Comparison of ENCODE assay signal across 8 cellular contexts in the genomic region with DNA sequence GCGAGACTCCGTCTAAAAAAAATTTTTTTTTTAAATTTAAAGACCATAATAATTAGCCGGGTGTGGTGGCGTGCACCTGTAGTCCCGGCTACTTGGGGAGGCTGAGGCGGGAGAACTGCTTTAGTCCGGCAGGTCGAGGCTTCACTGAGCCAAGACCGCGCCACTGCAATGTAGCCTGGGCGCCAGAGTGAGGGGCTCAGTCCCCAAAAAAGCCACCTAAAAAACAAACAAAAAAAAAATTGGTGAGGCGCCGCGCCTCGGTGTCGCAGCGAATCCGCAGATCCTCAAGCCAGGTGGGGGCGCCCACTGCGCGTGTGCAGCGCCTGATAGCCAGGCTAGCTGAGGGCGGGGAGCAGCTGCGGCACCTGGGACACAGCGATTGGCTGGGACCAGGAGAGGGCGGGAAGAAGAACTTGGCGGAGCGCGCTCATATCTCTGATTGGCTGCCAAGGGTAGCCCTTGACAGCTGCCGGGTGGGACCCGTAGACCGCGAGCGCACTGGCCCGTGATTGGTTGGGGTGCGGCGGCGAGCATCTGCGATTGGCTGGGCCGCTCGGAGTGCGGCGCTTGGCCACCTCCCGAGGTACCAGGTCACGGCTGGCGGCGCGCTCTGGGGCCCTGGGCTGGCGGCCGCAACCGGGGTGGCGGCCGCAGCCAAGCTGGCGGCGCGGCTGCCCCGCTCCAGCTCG. TPM values are rescaled to one million over a fixed set of nuclear protein-coding genes. Genes with fewer than 3 reads are reported as not detected.
DNase-seq lines count a peak whose midpoint lies in the region; ATAC-seq and TF ChIP-seq lines count a peak whose summit lies in the region.

No MANE protein-coding gene starts in this region.

- H3K36me3 ChIP-seq in osteoblast (ENCODE audit: insufficient read depth, low read length) (no peaks in the 10 kb centered on the region), thymus (ENCODE audit: control insufficient read depth, insufficient read depth) (no peaks in the 10 kb centered on the region)

- no peak overlapping the region for H3K4me2 ChIP-seq in osteoblast (ENCODE audit: insufficient read depth, low read length)

- H3K4me1 ChIP-seq in osteoblast (ENCODE audit: insufficient read depth, low read length) = no peaks in the 10 kb centered on the region
- peaks cover 23% of the 10 kb centered on the region for H3K4me1 ChIP-seq in thymus (ENCODE audit: control insufficient read depth, insufficient read depth, low read length)

- no peak overlapping the region for H3K27ac ChIP-seq in osteoblast (ENCODE audit: low read depth, low read length)
- H3K27ac ChIP-seq in thymus (ENCODE audit: low read depth) = no peak overlapping the region

- H2AFZ ChIP-seq in osteoblast (ENCODE audit: low read length) = no peak overlapping the region

- POLR2A ChIA-PET in GM10248 (lab: Yijun Ruan, JAX) = interaction anchor here (0.6 kb wide), 1 partner anchor 25 kb away, joined by 4 read pairs; no protein-coding TSS in a partner anchor

- peak; percentile 93 for ATAC-seq in HG02571 (IDR thresholded peaks at IDR 0.05; ENCODE audit: unreplicated experiment)

- no peaks in the 10 kb centered on the region for H3K79me2 ChIP-seq in osteoblast (ENCODE audit: insufficient read depth, low read length)

- no peaks in the 10 kb centered on the region for H4K20me1 ChIP-seq in osteoblast (ENCODE audit: insufficient read depth, low read length)

- H3K9me3 ChIP-seq in osteoblast (ENCODE audit: low read depth, low read length) (no peaks in the 10 kb centered on the region), thymus (ENCODE audit: control insufficient read depth) (no peaks in the 10 kb centered on the region)

- CTCF ChIA-PET in GM10248 (lab: Yijun Ruan, JAX) = interaction anchor here (0.6 to 11.8 kb wide), 6 partner anchors 9 to 126 kb away, joined by 3 to 231 read pairs (median 4); a partner anchor contains a TSS

- WGBS in thymus = 9% methylated on average over 58 of the region's 58 CpGs

- H3K27me3 ChIP-seq in osteoblast (ENCODE audit: insufficient read depth, low read length) = peaks cover 46% of the 10 kb centered on the region
- peaks cover 10% of the 10 kb centered on the region for H3K27me3 ChIP-seq in thymus (ENCODE audit: control insufficient read depth, insufficient read depth)

- DNase-seq in GM10248 (ENCODE audit: extremely low spot score) = peak; percentile 99
- DNase-seq in MV-4-11 (lab: John Stamatoyannopoulos, UW) = peak; percentile 99
- peak; percentile 80 for DNase-seq in SIG-M5 (lab: John Stamatoyannopoulos, UW)
- peak; percentile 96 for DNase-seq in activated effector memory CD4-positive, alpha-beta T cell treated with Interleukin-2 at 50 U/mL for 16 hours
- peak; percentile 98 to 99 for DNase-seq in foreskin fibroblast
- DNase-seq in osteoblast (ENCODE audit: insufficient read length, low spot score, missing footprints) = peak; percentile 100

- no peak overlapping the region for H3K4me3 ChIP-seq in foreskin fibroblast (ENCODE audit: low read depth in 1 of 2, low read length in 2 of 2)
- no peak overlapping the region for H3K4me3 ChIP-seq in osteoblast (ENCODE audit: insufficient read depth, low read length)
- H3K4me3 ChIP-seq in thymus (ENCODE audit: low read length) = peak overlapping the region; percentile 61

- TF ChIP-seq CTCF in GM10248 (IDR thresholded peaks at IDR 0.05; ENCODE audit: control extremely low read depth, extremely low read depth, low read depth, missing control alignments) = peak; percentile 73
- peak; percentile 45 for TF ChIP-seq CTCF in foreskin fibroblast (IDR thresholded peaks at IDR 0.05; ENCODE audit: low read depth, low read length)
- TF ChIP-seq CTCF in osteoblast (IDR thresholded peaks at IDR 0.05; ENCODE audit: extremely low read depth, low read depth, low read length) = no peak

RNA-seq across cellular contexts. Expression of a gene that starts 9.0 kb away (rescaled TPM):
- not detected in 2 replicates for total RNA-seq in osteoblast
- polyA plus RNA-seq in thymus = 0.98 TPM

RNA-seq across cellular contexts. Expression of a gene that starts 14.3 kb away (rescaled TPM):
- under 0.01 TPM in 1 of 2 replicates, not detected in the other for total RNA-seq in osteoblast
- polyA plus RNA-seq in thymus = 0.48 TPM

RNA-seq across cellular contexts. Expression of a gene that starts 16.4 kb away (rescaled TPM):
- total RNA-seq in osteoblast = 143 and 159 TPM in 2 replicates
- 46.9 TPM for polyA plus RNA-seq in thymus

RNA-seq across cellular contexts. Expression of a gene that starts 20.0 kb away (rescaled TPM):
- total RNA-seq in osteoblast = 20.3 and 21.2 TPM in 2 replicates
- 56.0 TPM for polyA plus RNA-seq in thymus

RNA-seq across cellular contexts. Expression of a gene that starts 20.1 kb away (rescaled TPM):
- total RNA-seq in osteoblast = 21.8 and 23.5 TPM in 2 replicates
- polyA plus RNA-seq in thymus = 36.8 TPM
